23 cellular contexts compared by ENCODE assay signal in the genomic region with DNA sequence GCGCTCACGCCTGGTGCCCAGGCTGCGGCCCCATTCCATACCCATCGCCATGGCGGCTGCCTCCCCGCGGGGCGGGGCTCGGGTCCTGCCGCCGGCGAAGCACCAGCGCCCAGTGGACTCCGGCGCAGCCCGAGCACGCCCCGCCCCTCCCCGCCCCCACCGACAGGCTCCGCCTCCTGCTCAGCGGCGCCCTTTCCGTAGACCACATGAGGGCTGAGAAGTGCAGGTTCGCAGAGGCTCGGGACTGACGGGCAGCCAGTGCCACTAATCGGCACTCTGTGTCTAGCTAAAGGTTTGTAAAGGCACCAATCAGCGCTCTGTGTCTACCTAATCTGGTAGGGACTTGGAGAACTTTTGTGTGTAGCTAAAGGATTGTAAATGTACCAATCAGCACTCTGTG.
DNase-seq lines count a peak whose midpoint lies in the region; ATAC-seq and TF ChIP-seq lines count a peak whose summit lies in the region.
"Had no signal": no experiment of that assay in that cellular context is flagged by ENCODE, and none has a peak within 500 bp of the region (broad histone marks: within the 10 kb centered on the region; RNA-seq: fewer than 3 reads in every experiment).

No MANE protein-coding gene starts in this region.

- no peaks in the 10 kb centered on the region for H3K9me3 ChIP-seq in testis
- H3K9me3 ChIP-seq: HAP-1 had no signal

- WGBS in testis, 2 donors = 80% methylated on average over 2 of the region's 29 CpGs; no CpG with 5 or more reads in 1 of the 2 donors

- no peak overlapping the region for H3K4me3 ChIP-seq in testis
- H3K4me3 ChIP-seq: HAP-1, K562 had no signal

- no peaks in the 10 kb centered on the region for H3K4me1 ChIP-seq in testis
- H3K4me1 ChIP-seq: HAP-1 had no signal

- H3K27me3 Mint-ChIP-seq in activated CD4-positive, alpha-beta T cell treated with anti-CD3 and anti-CD28 coated beads for 36 hours = no peaks in the 10 kb centered on the region
- H3K27me3 Mint-ChIP-seq in activated CD4-positive, alpha-beta T cell treated with anti-CD3 and anti-CD28 coated beads, Interleukin-2, amount 10 ng/mL, durations not matched to agents 24 days and 14 days = no peaks in the 10 kb centered on the region
- no peaks in the 10 kb centered on the region for H3K27me3 Mint-ChIP-seq in osteocyte (ENCODE audit: unreplicated experiment)

- no peaks in the 10 kb centered on the region for H3K36me3 Mint-ChIP-seq in activated CD4-positive, alpha-beta T cell treated with anti-CD3 and anti-CD28 coated beads for 36 hours (ENCODE audit: low read depth)
- H3K36me3 Mint-ChIP-seq in activated CD4-positive, alpha-beta T cell treated with anti-CD3 and anti-CD28 coated beads, Interleukin-2, amount 10 ng/mL, durations not matched to agents 24 days and 14 days (ENCODE audit: low read depth) = no peaks in the 10 kb centered on the region
- H3K36me3 Mint-ChIP-seq in osteocyte (ENCODE audit: unreplicated experiment) = no peaks in the 10 kb centered on the region

- H3K9me3 Mint-ChIP-seq in activated CD4-positive, alpha-beta T cell treated with anti-CD3 and anti-CD28 coated beads for 36 hours (ENCODE audit: low read depth) = no peaks in the 10 kb centered on the region
- H3K9me3 Mint-ChIP-seq in activated CD4-positive, alpha-beta T cell treated with anti-CD3 and anti-CD28 coated beads, Interleukin-2, amount 10 ng/mL, durations not matched to agents 24 days and 14 days = no peaks in the 10 kb centered on the region
- H3K9me3 Mint-ChIP-seq in osteocyte (ENCODE audit: unreplicated experiment) = no peaks in the 10 kb centered on the region
- H3K9me3 Mint-ChIP-seq: HFFc6 had no signal

- peak; percentile 85 for ATAC-seq in activated CD4-positive, alpha-beta T cell treated with anti-CD3 and anti-CD28 coated beads for 36 hours
- ATAC-seq: K562 had no signal

- no peaks in the 10 kb centered on the region for H3K27me3 ChIP-seq in testis

- TF ChIP-seq CTCF in testis (IDR thresholded peaks at IDR 0.05) (no peak), osteocyte (IDR thresholded peaks at IDR 0.05) (no peak)

- no peaks in the 10 kb centered on the region for H3K36me3 ChIP-seq in testis (ENCODE audit: low read depth, missing control alignments)
- H3K36me3 ChIP-seq: HAP-1 had no signal

- H3K4me1 Mint-ChIP-seq in activated CD4-positive, alpha-beta T cell treated with anti-CD3 and anti-CD28 coated beads for 36 hours = no peaks in the 10 kb centered on the region
- peaks cover 9% of the 10 kb centered on the region for H3K4me1 Mint-ChIP-seq in activated CD4-positive, alpha-beta T cell treated with anti-CD3 and anti-CD28 coated beads, Interleukin-2, amount 10 ng/mL, durations not matched to agents 24 days and 14 days
- H3K4me1 Mint-ChIP-seq in osteocyte (ENCODE audit: unreplicated experiment) = no peaks in the 10 kb centered on the region

- H3K27ac ChIP-seq in testis = no peak overlapping the region

- peak; percentile 22 for DNase-seq in activated CD4-positive, alpha-beta T cell treated with anti-CD3 and anti-CD28 coated beads for 36 hours
- DNase-seq in activated CD4-positive, alpha-beta T cell treated with anti-CD3 and anti-CD28 coated beads, Interleukin-2, amount 10 ng/mL, durations not matched to agents 24 days and 14 days = no peak
- DNase-seq in NCI-H69 (lab: John Stamatoyannopoulos, UW) = peak; percentile 87
- peak; percentile 4 for DNase-seq in iPS-NIHi11 (ENCODE audit: low spot score)
- DNase-seq in testis = peak; percentile 35
- DNase-seq in osteocyte (ENCODE audit: extremely low spot score, unreplicated experiment) = no peak
- DNase-seq in activated T-cell treated with anti-CD3 and anti-CD28 coated beads, Interleukin-2, amount 50 U/mL, for 48 hours = no peak
- DNase-seq: 8988T, ACHN, DMS153, DND-41, GOT3, HFFc6, Kasumi-1, NCI-H1092 treated with DMSO at 0.1 percent for 48 hours, NCI-H1436, NCI-H187 treated with DMSO at 0.1 percent for 48 hours, NCI-H2171 treated with DMSO at 0.1 percent for 48 hours, NCI-H345, NCI-H510A treated with DMSO at 0.1 percent for 48 hours, NCI-H774 had no signal

- H3K27ac Mint-ChIP-seq in activated CD4-positive, alpha-beta T cell treated with anti-CD3 and anti-CD28 coated beads for 36 hours = no peak overlapping the region
- no peak overlapping the region for H3K27ac Mint-ChIP-seq in activated CD4-positive, alpha-beta T cell treated with anti-CD3 and anti-CD28 coated beads, Interleukin-2, amount 10 ng/mL, durations not matched to agents 24 days and 14 days
- H3K27ac Mint-ChIP-seq in osteocyte (ENCODE audit: unreplicated experiment) = no peak overlapping the region
- H3K27ac Mint-ChIP-seq: HFFc6 had no signal

- H3K4me3 Mint-ChIP-seq in activated CD4-positive, alpha-beta T cell treated with anti-CD3 and anti-CD28 coated beads for 36 hours = no peak overlapping the region
- H3K4me3 Mint-ChIP-seq in activated CD4-positive, alpha-beta T cell treated with anti-CD3 and anti-CD28 coated beads, Interleukin-2, amount 10 ng/mL, durations not matched to agents 24 days and 14 days = no peak overlapping the region
- H3K4me3 Mint-ChIP-seq in osteocyte (ENCODE audit: unreplicated experiment) = no peak overlapping the region
- H3K4me3 Mint-ChIP-seq: HFFc6 had no signal

- TF ChIP-seq POLR2A in testis (IDR thresholded peaks at IDR 0.05) = no peak

- POLR2A ChIA-PET in activated CD4-positive, alpha-beta T cell treated with anti-CD3 and anti-CD28 coated beads for 36 hours (lab: Charles Lee) = no interaction called here

- intact Hi-C loops in activated CD4-positive, alpha-beta T cell treated with anti-CD3 and anti-CD28 coated beads for 36 hours (cut with DNase I, micrococcal nuclease) = no loop called here
- intact Hi-C loops in activated CD4-positive, alpha-beta T cell treated with anti-CD3 and anti-CD28 coated beads, Interleukin-2, amount 10 ng/mL, durations not matched to agents 24 days and 14 days (cut with micrococcal nuclease) = no loop called here
- intact Hi-C loops in testis (cut with DNase I; ENCODE audit: low total_unique reads) = no loop called here

- CTCF ChIA-PET in activated CD4-positive, alpha-beta T cell treated with anti-CD3 and anti-CD28 coated beads for 36 hours (lab: Charles Lee) = interaction anchor here (0.7 kb wide), 1 partner anchor 9 kb away, joined by 4 read pairs; no protein-coding TSS in a partner anchor

Comparison
In these comparisons a context has a peak if more than half of its experiments do, and no peak if none do; other contexts are left out.
1. DNase-seq: peak in activated CD4-positive, alpha-beta T cell treated with anti-CD3 and anti-CD28 coated beads for 36 hours (single experiment), NCI-H69 (single experiment), iPS-NIHi11 (single experiment) and testis (single experiment); none in activated CD4-positive, alpha-beta T cell treated with anti-CD3 and anti-CD28 coated beads, Interleukin-2, amount 10 ng/mL, durations not matched to agents 24 days and 14 days (single experiment), osteocyte (single experiment) and activated T-cell treated with anti-CD3 and anti-CD28 coated beads, Interleukin-2, amount 50 U/mL, for 48 hours (0 of 2).